ENCODE assay signal across 14 cellular contexts in genomic region chr15:40413036-40413435, GRCh38. TPM values are rescaled to one million over a fixed set of nuclear protein-coding genes. Genes with fewer than 3 reads are reported as not detected.
A peak's percentile ranks its signal among the peaks of the same experiment; 100 is the strongest.
DNase-seq lines count a peak whose midpoint lies in the region; ATAC-seq and TF ChIP-seq lines count a peak whose summit lies in the region.
"Had no signal": no experiment of that assay in that cellular context is flagged by ENCODE, and none has a peak within 500 bp of the region (broad histone marks: within the 10 kb centered on the region; RNA-seq: fewer than 3 reads in every experiment).

No MANE protein-coding gene starts in this region.

- no peak overlapping the region for H3K4me2 ChIP-seq in GM23338
- H3K4me2 ChIP-seq: BLaER1 treated with 17β-estradiol and CSF1 and Interleukin-3, amounts not matched to agents 10 nM and 100 nM had no signal

- ATAC-seq in GM23338, result no peak
- ATAC-seq in sciatic nerve, result peak; percentile 11
- ATAC-seq in HG03354 (IDR thresholded peaks at IDR 0.05; ENCODE audit: poor library complexity, severe bottlenecking, unreplicated experiment), result no peak
- ATAC-seq in GM21529 (IDR thresholded peaks at IDR 0.05; ENCODE audit: unreplicated experiment), result no peak
- ATAC-seq: GM12878 had no signal

- no peaks in the 10 kb centered on the region for H3K4me1 Mint-ChIP-seq in GM23338

- H3F3A ChIP-seq in GM23338 (replicated peaks; ENCODE audit: low read depth), result peaks cover 6% of the 10 kb centered on the region; the same call in 1 of the 2 replicates

- H4K20me1 ChIP-seq in GM23338 (replicated peaks; ENCODE audit: insufficient read depth), result peaks cover 6% of the 10 kb centered on the region; the same call in 1 of the 2 replicates

- H3K4me1 ChIP-seq in GM23338 (ENCODE audit: insufficient read depth) (no peaks in the 10 kb centered on the region), liver (ENCODE audit: control insufficient read depth in 4 of 4, insufficient read depth in 4 of 4, low read length in 3 of 4) (peaks cover 9 to 25% (median 20%) of the 10 kb centered on the region in 4 donors)

- H3K27ac Mint-ChIP-seq in GM23338, result no peak overlapping the region
- H3K27ac Mint-ChIP-seq: CD4-positive, alpha-beta T cell; IgD-negative memory B cell had no signal

- no peaks in the 10 kb centered on the region for H3K9me3 Mint-ChIP-seq in GM23338
- H3K9me3 Mint-ChIP-seq: CD4-positive, alpha-beta T cell; IgD-negative memory B cell had no signal

- H3K36me3 ChIP-seq in GM23338 (ENCODE audit: insufficient read depth), result peaks cover 46% of the 10 kb centered on the region
- H3K36me3 ChIP-seq in liver (ENCODE audit: control insufficient read depth in 4 of 4, insufficient read depth in 3 of 4, low read depth in 1 of 4, low read length in 3 of 4), result peaks cover 18 to 60% (median 40%) of the 10 kb centered on the region in 4 donors

- no peak overlapping the region for H3K4me3 ChIP-seq in GM23338
- peak overlapping the region in 2 of 3 donors; percentile 9 to 27 for H3K4me3 ChIP-seq in liver (ENCODE audit: low read depth in 1 of 3, low read length in 3 of 3)
- H3K4me3 ChIP-seq: BLaER1 treated with 17β-estradiol and CSF1 and Interleukin-3, amounts not matched to agents 10 nM and 100 nM; GM12878 had no signal

- DNase-seq in GM23338 (ENCODE audit: low spot score) (no peak), sciatic nerve (ENCODE audit: low spot score) (no peak), KG1 (lab: John Stamatoyannopoulos, UW) (no peak)
- DNase-seq: ACHN; CD4-positive, alpha-beta T cell; DMS79; H7 had no signal

- H3K27me3 Mint-ChIP-seq in GM23338 (ENCODE audit: insufficient read depth, low read depth, poor library complexity), result peaks cover 4% of the 10 kb centered on the region
- H3K27me3 Mint-ChIP-seq: CD4-positive, alpha-beta T cell; IgD-negative memory B cell had no signal

- intact Hi-C loops in sciatic nerve (cut with DNase I), result no loop called here

- H2AFZ ChIP-seq in GM23338, result no peak overlapping the region

- no peak for TF ChIP-seq CTCF in GM23338 (conservative IDR thresholded peaks at IDR 0.05; ENCODE audit: low read depth in 2 of 2)
- TF ChIP-seq CTCF in VCaP (conservative IDR thresholded peaks at IDR 0.05), result no peak
- TF ChIP-seq CTCF in liver (IDR thresholded peaks at IDR 0.05; ENCODE audit: low read depth, low read length, missing input control), result no peak

- no peak overlapping the region for H3K9ac ChIP-seq in liver (ENCODE audit: low read depth in 1 of 2, low read length in 2 of 2)

- H3K27ac ChIP-seq in GM23338 (ENCODE audit: low read depth), result no peak overlapping the region
- H3K27ac ChIP-seq in VCaP, result 0 out of 2 replicates have a peak overlapping the region, but pooled peaks have one; percentile 22
- H3K27ac ChIP-seq in liver (ENCODE audit: low read depth in 1 of 2, low read length in 2 of 2), result peak overlapping the region; percentile 61 to 72
- H3K27ac ChIP-seq: BLaER1 treated with 17β-estradiol and CSF1 and Interleukin-3, amounts not matched to agents 10 nM and 100 nM had no signal

- 87% methylated on average over 9 of the region's 9 CpGs for WGBS in liver

- no peaks in the 10 kb centered on the region for H3K9me3 ChIP-seq in liver (ENCODE audit: control insufficient read depth in 4 of 4, low read length in 3 of 4)
- H3K9me3 ChIP-seq: BLaER1 treated with 17β-estradiol and CSF1 and Interleukin-3, amounts not matched to agents 10 nM and 100 nM had no signal

- no peaks in the 10 kb centered on the region for H3K27me3 ChIP-seq in GM23338 (ENCODE audit: insufficient read depth)
- no peaks in the 10 kb centered on the region for H3K27me3 ChIP-seq in liver (ENCODE audit: control insufficient read depth in 4 of 4, insufficient read depth in 4 of 4, low read length in 3 of 4)
- H3K27me3 ChIP-seq: BLaER1 treated with 17β-estradiol and CSF1 and Interleukin-3, amounts not matched to agents 10 nM and 100 nM had no signal

- H3K9me2 ChIP-seq in GM23338 (ENCODE audit: insufficient read depth), result no peaks in the 10 kb centered on the region

- no peak for TF ChIP-seq RAD21 in liver (IDR thresholded peaks at IDR 0.05)

- peaks cover 7% of the 10 kb centered on the region; the same call in 1 of the 2 replicates for H3K79me2 ChIP-seq in GM23338 (replicated peaks; ENCODE audit: insufficient read depth)

- H3K4me3 Mint-ChIP-seq in GM23338, result no peak overlapping the region
- H3K4me3 Mint-ChIP-seq: CD4-positive, alpha-beta T cell; IgD-negative memory B cell had no signal

- H3K36me3 Mint-ChIP-seq in GM23338 (ENCODE audit: low read depth), result peaks cover 84% of the 10 kb centered on the region

TF ChIP-seq in GM23338, 12 proteins besides CTCF, POLR2A, EP300 and RAD21:
- TF ChIP-seq ZNF331 (CRISPR knock-in tag; IDR thresholded peaks at IDR 0.05; ENCODE audit: low read depth) (no peak), REST (IDR thresholded peaks at IDR 0.05; ENCODE audit: unreplicated experiment) (peak; percentile 32)

TF ChIP-seq in liver, 16 proteins besides CTCF, POLR2A, EP300 and RAD21:
- peak; percentile 94 for TF ChIP-seq REST (IDR thresholded peaks at IDR 0.05)
- TF ChIP-seq EGR1 (IDR thresholded peaks at IDR 0.05; ENCODE audit: low read depth in 2 of 2), result no peak

RNA-seq across cellular contexts. Expression of gene IVD, which starts 7.4 kb away (rescaled TPM):
- total RNA-seq in GM23338 (2014; rRNA removed; shearing (Covaris generic)), result 64.0 and 75.4 TPM in 2 replicates
- polyA plus RNA-seq in GM23338 (2016; fragmentation: Nextera tagmentation; extraction: Ambion mirVana) (53.5 and 54.1 TPM in 2 replicates), liver (100 to 1,000 TPM in 1 of 2 donors, 10 to 100 TPM in 1; 93.0 to 156 TPM)
- total RNA-seq in liver (10 to 100 TPM; 40.3 to 95.7 TPM), sciatic nerve (67.8 TPM)

RNA-seq across cellular contexts. Expression of gene BAHD1, which starts 27.7 kb away (rescaled TPM):
- 32.4 and 40.1 TPM in 2 replicates for total RNA-seq in GM23338 (2014; rRNA removed; shearing (Covaris generic))
- polyA plus RNA-seq in GM23338 (2016; fragmentation: Nextera tagmentation; extraction: Ambion mirVana) (11.2 and 11.6 TPM in 2 replicates), liver (1 to 10 TPM; 1.8 to 8.7 TPM)
- total RNA-seq in liver (1 to 10 TPM; 6.3 to 7.0 TPM), sciatic nerve (17.2 TPM)

RNA-seq across cellular contexts. Expression of gene KNSTRN, which starts 30.5 kb away (rescaled TPM):
- 67.9 and 76.4 TPM in 2 replicates for total RNA-seq in GM23338 (2014; rRNA removed; shearing (Covaris generic))
- 62.7 and 80.4 TPM in 2 replicates for polyA plus RNA-seq in GM23338 (2016; fragmentation: Nextera tagmentation; extraction: Ambion mirVana)
- 10 to 100 TPM in 1 of 2 donors, 1 to 10 TPM in 1; 9.0 to 28.1 TPM for total RNA-seq in liver
- 1 to 10 TPM; 3.4 to 8.8 TPM for polyA plus RNA-seq in liver
- 6.4 TPM for total RNA-seq in sciatic nerve

RNA-seq across cellular contexts. Expression of gene DISP2, which starts 55.0 kb away (rescaled TPM):
- total RNA-seq in GM23338 (2014; rRNA removed; shearing (Covaris generic)), result 1.0 and 1.3 TPM in 2 replicates
- 2.2 and 2.5 TPM in 2 replicates for polyA plus RNA-seq in GM23338 (2016; fragmentation: Nextera tagmentation; extraction: Ambion mirVana)
- total RNA-seq in liver, result under 1 TPM; under 0.01 TPM
- under 1 TPM in 1 of 2 donors, not detected in 1; 0.23 TPM for polyA plus RNA-seq in liver
- 2.1 TPM for total RNA-seq in sciatic nerve
- total RNA-seq: GM12878 had no signal

RNA-seq across cellular contexts. Expression of gene CHST14, which starts 57.7 kb away (rescaled TPM):
- total RNA-seq in GM23338 (2014; rRNA removed; shearing (Covaris generic)), result 15.6 and 17.9 TPM in 2 replicates
- polyA plus RNA-seq in GM23338 (2016; fragmentation: Nextera tagmentation; extraction: Ambion mirVana), result 8.4 and 10.0 TPM in 2 replicates
- 1 to 10 TPM; 2.9 to 3.3 TPM for total RNA-seq in liver
- 1 to 10 TPM; 2.3 to 5.3 TPM for polyA plus RNA-seq in liver
- total RNA-seq in sciatic nerve, result 13.5 TPM
